8 cellular contexts compared by ENCODE assay signal in the genomic region with DNA sequence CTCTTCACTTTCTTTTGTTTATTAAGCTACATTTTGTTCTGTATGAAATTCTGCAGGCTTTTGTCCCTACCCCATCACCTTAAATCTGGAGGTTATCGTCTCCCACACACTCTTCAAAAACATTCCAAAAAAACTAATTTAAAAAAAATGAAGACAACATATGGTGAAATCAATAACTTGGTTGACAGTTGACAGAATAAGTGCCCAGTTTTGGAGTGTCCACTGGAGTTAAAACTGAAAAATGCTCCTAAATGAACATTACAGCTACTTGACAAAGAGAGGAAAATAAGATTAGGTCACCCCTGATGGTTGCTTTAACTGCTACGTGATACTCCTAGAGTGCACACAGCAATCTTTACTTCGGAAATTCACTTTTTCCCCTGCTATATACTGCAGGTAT. TPM values are rescaled to one million over a fixed set of nuclear protein-coding genes. Genes with fewer than 3 reads are reported as not detected.
DNase-seq lines count a peak whose midpoint lies in the region; ATAC-seq and TF ChIP-seq lines count a peak whose summit lies in the region.

No MANE protein-coding gene starts in this region.

- no peaks in the 10 kb centered on the region for H3K27me3 ChIP-seq in thoracic aorta (replicated peaks; ENCODE audit: insufficient read depth)

- no peaks in the 10 kb centered on the region for H3K9me3 Mint-ChIP-seq in activated CD4-positive, alpha-beta T cell treated with anti-CD3 and anti-CD28 coated beads, Interleukin-2, amount 10 ng/mL, durations not matched to agents 24 days and 14 days
- no peaks in the 10 kb centered on the region for H3K9me3 Mint-ChIP-seq in WTC11

- peaks cover 7 to 25% of the 10 kb centered on the region in 2 donors for H3K4me1 ChIP-seq in thoracic aorta (ENCODE audit: control insufficient read depth in 1 of 2, low read depth in 2 of 2)

- H3K9me3 ChIP-seq in iPS-18c (ENCODE audit: control insufficient read depth, insufficient read depth, low read length) (no peaks in the 10 kb centered on the region), thoracic aorta (no peaks in the 10 kb centered on the region)

- TF ChIP-seq CTCF in WTC11 (IDR thresholded peaks at IDR 0.05) (no peak), thoracic aorta (IDR thresholded peaks at IDR 0.05) (no peak)

- peak overlapping the region in 1 of 2 donors; percentile 97 for H3K27ac ChIP-seq in thoracic aorta

- H3K36me3 ChIP-seq in thoracic aorta, result no peaks in the 10 kb centered on the region

- CTCF ChIA-PET in WTC11 (lab: Charles Lee), result interaction anchor here (0.8 to 1.2 kb wide), 2 partner anchors 51 to 321 kb away, joined by 3 read pairs; no protein-coding TSS in a partner anchor

- peaks cover 8% of the 10 kb centered on the region for H3K36me3 Mint-ChIP-seq in activated CD4-positive, alpha-beta T cell treated with anti-CD3 and anti-CD28 coated beads, Interleukin-2, amount 10 ng/mL, durations not matched to agents 24 days and 14 days (ENCODE audit: low read depth)
- no peaks in the 10 kb centered on the region for H3K36me3 Mint-ChIP-seq in WTC11

- POLR2A ChIA-PET in WTC11 (lab: Charles Lee), result interaction anchor here (0.6 kb wide), 1 partner anchor 9 kb away, joined by 3 read pairs; no protein-coding TSS in a partner anchor

- ATAC-seq in WTC11 (no peak), thoracic aorta (ENCODE audit: insufficient number of reproducible peaks, low FRiP score, low read depth) (no peak), GM18861 (IDR thresholded peaks at IDR 0.05; ENCODE audit: unreplicated experiment) (no peak)

- H3K27ac Mint-ChIP-seq in activated CD4-positive, alpha-beta T cell treated with anti-CD3 and anti-CD28 coated beads, Interleukin-2, amount 10 ng/mL, durations not matched to agents 24 days and 14 days, result peak overlapping the region; percentile 91
- 0 out of 2 replicates have a peak overlapping the region, but pooled peaks have one; percentile 25 for H3K27ac Mint-ChIP-seq in WTC11

- H3K4me3 ChIP-seq in iPS-18c (ENCODE audit: insufficient read depth, low read depth, low read length) (peak overlapping the region; percentile 65; the same call in 1 of the 2 replicates), thoracic aorta (peak overlapping the region; percentile 96)

- no peak for DNase-seq in activated CD4-positive, alpha-beta T cell treated with anti-CD3 and anti-CD28 coated beads, Interleukin-2, amount 10 ng/mL, durations not matched to agents 24 days and 14 days
- no peak for DNase-seq in activated CD4-positive, alpha-beta T cell treated with anti-CD3 and anti-CD28 coated beads for 4 hours
- DNase-seq in WTC11 (ENCODE audit: low spot score) (no peak), thoracic aorta (ENCODE audit: low spot score) (no peak), HuH-7 (ENCODE audit: low spot score) (no peak), NCI-H2227 (lab: John Stamatoyannopoulos, UW; ENCODE audit: unreplicated experiment) (no peak)

- H3K4me1 Mint-ChIP-seq in activated CD4-positive, alpha-beta T cell treated with anti-CD3 and anti-CD28 coated beads, Interleukin-2, amount 10 ng/mL, durations not matched to agents 24 days and 14 days, result peaks cover 29% of the 10 kb centered on the region
- peaks cover 29% of the 10 kb centered on the region for H3K4me1 Mint-ChIP-seq in WTC11

- H3K4me3 Mint-ChIP-seq in activated CD4-positive, alpha-beta T cell treated with anti-CD3 and anti-CD28 coated beads, Interleukin-2, amount 10 ng/mL, durations not matched to agents 24 days and 14 days, result peak overlapping the region; percentile 95
- H3K4me3 Mint-ChIP-seq in WTC11, result peak overlapping the region; percentile 100

- intact Hi-C loops in activated CD4-positive, alpha-beta T cell treated with anti-CD3 and anti-CD28 coated beads, Interleukin-2, amount 10 ng/mL, durations not matched to agents 24 days and 14 days (cut with micrococcal nuclease), result loop anchor here (2.0 to 10.0 kb wide), 8 partner anchors 64 to 842 kb away; a partner anchor contains a TSS

- H3K27me3 Mint-ChIP-seq in activated CD4-positive, alpha-beta T cell treated with anti-CD3 and anti-CD28 coated beads, Interleukin-2, amount 10 ng/mL, durations not matched to agents 24 days and 14 days, result peaks cover 4% of the 10 kb centered on the region
- no peaks in the 10 kb centered on the region; the same call in 1 of the 2 replicates for H3K27me3 Mint-ChIP-seq in WTC11 (ENCODE audit: low read depth)

TF ChIP-seq in WTC11, 78 proteins besides CTCF, POLR2A, EP300 and RAD21:
- TF ChIP-seq, protein P1, sequence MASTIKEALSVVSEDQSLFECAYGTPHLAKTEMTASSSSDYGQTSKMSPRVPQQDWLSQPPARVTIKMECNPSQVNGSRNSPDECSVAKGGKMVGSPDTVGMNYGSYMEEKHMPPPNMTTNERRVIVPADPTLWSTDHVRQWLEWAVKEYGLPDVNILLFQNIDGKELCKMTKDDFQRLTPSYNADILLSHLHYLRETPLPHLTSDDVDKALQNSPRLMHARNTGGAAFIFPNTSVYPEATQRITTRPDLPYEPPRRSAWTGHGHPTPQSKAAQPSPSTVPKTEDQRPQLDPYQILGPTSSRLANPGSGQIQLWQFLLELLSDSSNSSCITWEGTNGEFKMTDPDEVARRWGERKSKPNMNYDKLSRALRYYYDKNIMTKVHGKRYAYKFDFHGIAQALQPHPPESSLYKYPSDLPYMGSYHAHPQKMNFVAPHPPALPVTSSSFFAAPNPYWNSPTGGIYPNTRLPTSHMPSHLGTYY (CRISPR knock-in tag; IDR thresholded peaks at IDR 0.05), result no peak
- no peak for TF ChIP-seq TCF7 (CRISPR knock-in tag; IDR thresholded peaks at IDR 0.05; ENCODE audit: low read depth)
- no peak for TF ChIP-seq CBFB (CRISPR knock-in tag; IDR thresholded peaks at IDR 0.05; ENCODE audit: low read depth)
- TF ChIP-seq SMAD4 (CRISPR knock-in tag; IDR thresholded peaks at IDR 0.05), result no peak
- TF ChIP-seq IRF2 (CRISPR knock-in tag; IDR thresholded peaks at IDR 0.05; ENCODE audit: borderline replicate concordance, low read depth), result no peak
- no peak for TF ChIP-seq TEAD1 (CRISPR knock-in tag; IDR thresholded peaks at IDR 0.05)
- TF ChIP-seq, protein P2, sequence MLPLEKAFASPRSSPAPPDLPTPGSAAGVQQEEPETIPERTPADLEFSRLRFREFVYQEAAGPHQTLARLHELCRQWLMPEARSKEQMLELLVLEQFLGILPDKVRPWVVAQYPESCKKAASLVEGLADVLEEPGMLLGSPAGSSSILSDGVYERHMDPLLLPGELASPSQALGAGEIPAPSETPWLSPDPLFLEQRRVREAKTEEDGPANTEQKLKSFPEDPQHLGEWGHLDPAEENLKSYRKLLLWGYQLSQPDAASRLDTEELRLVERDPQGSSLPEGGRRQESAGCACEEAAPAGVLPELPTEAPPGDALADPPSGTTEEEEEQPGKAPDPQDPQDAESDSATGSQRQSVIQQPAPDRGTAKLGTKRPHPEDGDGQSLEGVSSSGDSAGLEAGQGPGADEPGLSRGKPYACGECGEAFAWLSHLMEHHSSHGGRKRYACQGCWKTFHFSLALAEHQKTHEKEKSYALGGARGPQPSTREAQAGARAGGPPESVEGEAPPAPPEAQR (CRISPR knock-in tag; IDR thresholded peaks at IDR 0.05), result no peak
- TF ChIP-seq FOXJ3 (CRISPR knock-in tag; IDR thresholded peaks at IDR 0.05; ENCODE audit: borderline replicate concordance), result no peak
- TF ChIP-seq, protein P3, sequence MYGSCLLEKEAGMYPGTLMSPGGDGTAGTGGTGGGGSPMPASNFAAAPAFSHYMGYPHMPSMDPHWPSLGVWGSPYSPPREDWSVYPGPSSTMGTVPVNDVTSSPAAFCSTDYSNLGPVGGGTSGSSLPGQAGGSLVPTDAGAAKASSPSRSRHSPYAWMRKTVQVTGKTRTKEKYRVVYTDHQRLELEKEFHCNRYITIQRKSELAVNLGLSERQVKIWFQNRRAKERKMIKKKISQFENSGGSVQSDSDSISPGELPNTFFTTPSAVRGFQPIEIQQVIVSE (CRISPR knock-in tag; IDR thresholded peaks at IDR 0.05; ENCODE audit: borderline replicate concordance), result no peak
- TF ChIP-seq ZNF396 (CRISPR knock-in tag; IDR thresholded peaks at IDR 0.05; ENCODE audit: borderline replicate concordance), result no peak
- TF ChIP-seq FOXK1 (CRISPR knock-in tag; IDR thresholded peaks at IDR 0.05), result no peak
- TF ChIP-seq ZNF423 (CRISPR knock-in tag; IDR thresholded peaks at IDR 0.05), result no peak
- TF ChIP-seq ZNF219 (CRISPR knock-in tag; IDR thresholded peaks at IDR 0.05; ENCODE audit: borderline replicate concordance), result no peak
- TF ChIP-seq, protein P4, sequence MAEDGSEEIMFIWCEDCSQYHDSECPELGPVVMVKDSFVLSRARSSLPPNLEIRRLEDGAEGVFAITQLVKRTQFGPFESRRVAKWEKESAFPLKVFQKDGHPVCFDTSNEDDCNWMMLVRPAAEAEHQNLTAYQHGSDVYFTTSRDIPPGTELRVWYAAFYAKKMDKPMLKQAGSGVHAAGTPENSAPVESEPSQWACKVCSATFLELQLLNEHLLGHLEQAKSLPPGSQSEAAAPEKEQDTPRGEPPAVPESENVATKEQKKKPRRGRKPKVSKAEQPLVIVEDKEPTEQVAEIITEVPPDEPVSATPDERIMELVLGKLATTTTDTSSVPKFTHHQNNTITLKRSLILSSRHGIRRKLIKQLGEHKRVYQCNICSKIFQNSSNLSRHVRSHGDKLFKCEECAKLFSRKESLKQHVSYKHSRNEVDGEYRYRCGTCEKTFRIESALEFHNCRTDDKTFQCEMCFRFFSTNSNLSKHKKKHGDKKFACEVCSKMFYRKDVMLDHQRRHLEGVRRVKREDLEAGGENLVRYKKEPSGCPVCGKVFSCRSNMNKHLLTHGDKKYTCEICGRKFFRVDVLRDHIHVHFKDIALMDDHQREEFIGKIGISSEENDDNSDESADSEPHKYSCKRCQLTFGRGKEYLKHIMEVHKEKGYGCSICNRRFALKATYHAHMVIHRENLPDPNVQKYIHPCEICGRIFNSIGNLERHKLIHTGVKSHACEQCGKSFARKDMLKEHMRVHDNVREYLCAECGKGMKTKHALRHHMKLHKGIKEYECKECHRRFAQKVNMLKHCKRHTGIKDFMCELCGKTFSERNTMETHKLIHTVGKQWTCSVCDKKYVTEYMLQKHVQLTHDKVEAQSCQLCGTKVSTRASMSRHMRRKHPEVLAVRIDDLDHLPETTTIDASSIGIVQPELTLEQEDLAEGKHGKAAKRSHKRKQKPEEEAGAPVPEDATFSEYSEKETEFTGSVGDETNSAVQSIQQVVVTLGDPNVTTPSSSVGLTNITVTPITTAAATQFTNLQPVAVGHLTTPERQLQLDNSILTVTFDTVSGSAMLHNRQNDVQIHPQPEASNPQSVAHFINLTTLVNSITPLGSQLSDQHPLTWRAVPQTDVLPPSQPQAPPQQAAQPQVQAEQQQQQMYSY (CRISPR knock-in tag; IDR thresholded peaks at IDR 0.05), result no peak

RNA-seq across cellular contexts. Expression of a gene that starts 0.6 kb away (rescaled TPM):
- total RNA-seq in activated CD4-positive, alpha-beta T cell treated with anti-CD3 and anti-CD28 coated beads, Interleukin-2, amount 10 ng/mL, durations not matched to agents 24 days and 14 days, result 59.1 and 59.4 TPM in 2 replicates
- total RNA-seq in WTC11 (2021), result 25.0 to 26.8 TPM (median 25.6 TPM) in 3 replicates
- 10 to 100 TPM; 20.2 to 41.4 TPM for total RNA-seq in thoracic aorta
